Comparison of ENCODE assay signal across 15 cellular contexts in the genomic region with DNA sequence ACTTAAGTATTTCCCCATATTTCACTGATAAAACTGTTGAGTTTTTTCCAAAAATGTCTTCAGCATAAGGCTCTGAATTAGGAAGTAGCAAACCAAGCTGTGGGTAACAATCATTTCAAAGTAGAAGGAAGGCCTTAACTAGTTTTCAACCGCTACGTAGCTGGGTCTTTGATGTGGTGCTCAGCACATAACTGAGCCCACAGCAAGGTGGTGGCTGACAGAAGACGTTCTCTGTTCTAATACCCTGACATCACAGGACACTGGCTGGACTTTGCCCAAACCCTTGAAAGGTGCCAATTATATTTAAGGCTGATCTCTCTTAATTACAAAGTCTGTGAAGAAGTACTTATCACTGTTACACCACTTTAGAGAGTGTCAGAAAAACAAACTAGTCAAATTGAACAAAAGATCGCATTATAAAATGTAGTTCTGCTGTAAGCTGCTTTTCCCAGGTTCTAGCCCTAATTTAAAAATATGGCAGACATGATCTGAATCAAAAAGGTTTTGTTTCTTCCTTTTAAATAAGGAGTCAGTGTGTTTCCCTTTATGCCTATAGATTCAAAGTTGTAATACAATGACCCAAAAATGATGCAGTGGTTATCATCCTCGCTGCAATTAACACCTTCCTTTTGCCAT. TPM values are rescaled to one million over a fixed set of nuclear protein-coding genes. Genes with fewer than 3 reads are reported as not detected.
DNase-seq lines count a peak whose midpoint lies in the region; ATAC-seq and TF ChIP-seq lines count a peak whose summit lies in the region.
"Had no signal": no experiment of that assay in that cellular context is flagged by ENCODE, and none has a peak within 500 bp of the region (broad histone marks: within the 10 kb centered on the region; RNA-seq: fewer than 3 reads in every experiment).

No MANE protein-coding gene starts in this region.

- H3K4me3 Mint-ChIP-seq in CD4-positive, alpha-beta T cell, result no peak overlapping the region
- peak overlapping the region; percentile 49 for H3K4me3 Mint-ChIP-seq in T-helper 1 cell treated with Interleukin-12 subunit alpha and Interleukin-12 subunit beta and Interleukin-4 antibody, amounts not matched to agents 30 μg/mL and 1 μg/mL, for 36 hours
- H3K4me3 Mint-ChIP-seq in effector memory CD8-positive, alpha-beta T cell, result peak overlapping the region; percentile 5 to 16
- H3K4me3 Mint-ChIP-seq in stimulated activated naive B cell treated with anti-CD40 and anti-IgM and Interleukin-4, amounts not matched to agents 10 μg/mL and 1 μg/mL and 100 μg/mL, for 72 hours, result no peak overlapping the region
- no peak overlapping the region for H3K4me3 Mint-ChIP-seq in endothelial cell (ENCODE audit: unreplicated experiment)

- no peak for TF ChIP-seq CTCF in CD4-positive, alpha-beta T cell (IDR thresholded peaks at IDR 0.05)
- TF ChIP-seq CTCF in DND-41 (IDR thresholded peaks at IDR 0.05; ENCODE audit: borderline replicate concordance, extremely low read depth, low read length, poor library complexity, severe bottlenecking) (no peak), endothelial cell (IDR thresholded peaks at IDR 0.05; ENCODE audit: unreplicated experiment) (no peak)

- peaks cover 27% of the 10 kb centered on the region; the same call in 1 of the 2 replicates for H3K79me2 ChIP-seq in DND-41 (ENCODE audit: insufficient read depth, low read length)

- H2AFZ ChIP-seq in DND-41 (ENCODE audit: low read depth, low read length), result no peak overlapping the region

- DNase-seq in CD4-positive, alpha-beta T cell, result peak in 4 of 10 experiments; percentile 11 to 43 (median 20)
- DNase-seq in DND-41 (peak; percentile 60), endothelial cell (ENCODE audit: low spot score) (no peak)
- peak; percentile 56 to 60 (median 59) for DNase-seq in effector memory CD8-positive, alpha-beta T cell
- no peak for DNase-seq in stimulated activated naive B cell treated with anti-CD40 and anti-IgM and Interleukin-4, amounts not matched to agents 10 μg/mL and 1 μg/mL and 100 μg/mL, for 72 hours
- DNase-seq: hypothalamus; KG1; NCI-H1417 treated with DMSO at 0.1 percent for 48 hours; NCI-H510A; stimulated activated CD4-positive, alpha-beta T cell treated with anti-CD3 and anti-CD28 coated beads, Interleukin-1b, Interleukin-23, amount 100 ng/mL, for 48 hours; stimulated activated CD8-positive, alpha-beta memory T cell treated with anti-CD3 and anti-CD28 coated beads, Interleukin-4, amount 100 ng/mL, for 48 hours; uterus had no signal

- ATAC-seq in CD4-positive, alpha-beta T cell (ENCODE audit: poor library complexity), result peak; percentile 96
- ATAC-seq in DND-41 (ENCODE audit: insufficient read depth, low read depth) (peak; percentile 99), HG03108 (IDR thresholded peaks at IDR 0.05; ENCODE audit: unreplicated experiment) (no peak)
- ATAC-seq in effector memory CD8-positive, alpha-beta T cell (replicated peaks), result peak; percentile 98
- ATAC-seq in stimulated activated naive B cell treated with anti-CD40 and anti-IgM and Interleukin-4, amounts not matched to agents 10 μg/mL and 1 μg/mL and 100 μg/mL, for 72 hours (replicated peaks), result no peak

- peaks cover 12% of the 10 kb centered on the region; the same call in 1 of the 2 replicates for H4K20me1 ChIP-seq in DND-41 (ENCODE audit: insufficient read depth, low read length)

- H3K27ac Mint-ChIP-seq in CD4-positive, alpha-beta T cell, result peak overlapping the region; percentile 2
- peak overlapping the region; percentile 77 for H3K27ac Mint-ChIP-seq in T-helper 1 cell treated with Interleukin-12 subunit alpha and Interleukin-12 subunit beta and Interleukin-4 antibody, amounts not matched to agents 30 μg/mL and 1 μg/mL, for 36 hours
- peak overlapping the region; percentile 20 to 60 for H3K27ac Mint-ChIP-seq in effector memory CD8-positive, alpha-beta T cell
- no peak overlapping the region for H3K27ac Mint-ChIP-seq in stimulated activated naive B cell treated with anti-CD40 and anti-IgM and Interleukin-4, amounts not matched to agents 10 μg/mL and 1 μg/mL and 100 μg/mL, for 72 hours
- H3K27ac Mint-ChIP-seq in endothelial cell (ENCODE audit: unreplicated experiment), result no peak overlapping the region

- H3K27me3 ChIP-seq in CD4-positive, alpha-beta T cell (ENCODE audit: control insufficient read depth, insufficient read depth, low read length), result no peaks in the 10 kb centered on the region
- H3K27me3 ChIP-seq in DND-41 (ENCODE audit: insufficient read depth, low read length, poor library complexity), result no peaks in the 10 kb centered on the region
- H3K27me3 ChIP-seq: BLaER1 treated with 17β-estradiol and CSF1 and Interleukin-3, amounts not matched to agents 10 nM and 100 nM; uterus had no signal

- no peak overlapping the region for H3K9ac ChIP-seq in DND-41 (ENCODE audit: low read depth, low read length)
- H3K9ac ChIP-seq: BLaER1 treated with 17β-estradiol and CSF1 and Interleukin-3, amounts not matched to agents 10 nM and 100 nM had no signal

- no peaks in the 10 kb centered on the region for H3K9me3 Mint-ChIP-seq in CD4-positive, alpha-beta T cell
- H3K9me3 Mint-ChIP-seq in T-helper 1 cell treated with Interleukin-12 subunit alpha and Interleukin-12 subunit beta and Interleukin-4 antibody, amounts not matched to agents 30 μg/mL and 1 μg/mL, for 36 hours, result no peaks in the 10 kb centered on the region
- H3K9me3 Mint-ChIP-seq in effector memory CD8-positive, alpha-beta T cell, result no peaks in the 10 kb centered on the region
- H3K9me3 Mint-ChIP-seq in stimulated activated naive B cell treated with anti-CD40 and anti-IgM and Interleukin-4, amounts not matched to agents 10 μg/mL and 1 μg/mL and 100 μg/mL, for 72 hours, result no peaks in the 10 kb centered on the region
- H3K9me3 Mint-ChIP-seq in endothelial cell (ENCODE audit: unreplicated experiment), result no peaks in the 10 kb centered on the region

- intact Hi-C loops in CD4-positive, alpha-beta T cell (cut with DNase I, micrococcal nuclease), result no loop called here

- CTCF ChIA-PET in CD4-positive, alpha-beta T cell (lab: Charles Lee), result interaction anchor here (1.0 kb wide), 1 partner anchor 11 kb away, joined by 3 read pairs; no protein-coding TSS in a partner anchor

- peaks cover 29% of the 10 kb centered on the region for H3K4me1 ChIP-seq in DND-41 (ENCODE audit: insufficient read depth, low read length)
- H3K4me1 ChIP-seq: BLaER1 treated with 17β-estradiol and CSF1 and Interleukin-3, amounts not matched to agents 10 nM and 100 nM; uterus had no signal

- no peak overlapping the region for H3K4me3 ChIP-seq in DND-41 (ENCODE audit: low read depth in 1 of 2, low read length in 2 of 2)
- H3K4me3 ChIP-seq: BLaER1 treated with 17β-estradiol and CSF1 and Interleukin-3, amounts not matched to agents 10 nM and 100 nM; uterus had no signal

- H3K27me3 Mint-ChIP-seq in CD4-positive, alpha-beta T cell, result no peaks in the 10 kb centered on the region
- H3K27me3 Mint-ChIP-seq in T-helper 1 cell treated with Interleukin-12 subunit alpha and Interleukin-12 subunit beta and Interleukin-4 antibody, amounts not matched to agents 30 μg/mL and 1 μg/mL, for 36 hours (ENCODE audit: low read depth), result no peaks in the 10 kb centered on the region
- no peaks in the 10 kb centered on the region for H3K27me3 Mint-ChIP-seq in effector memory CD8-positive, alpha-beta T cell
- H3K27me3 Mint-ChIP-seq in stimulated activated naive B cell treated with anti-CD40 and anti-IgM and Interleukin-4, amounts not matched to agents 10 μg/mL and 1 μg/mL and 100 μg/mL, for 72 hours, result no peaks in the 10 kb centered on the region
- peaks cover 3% of the 10 kb centered on the region for H3K27me3 Mint-ChIP-seq in endothelial cell (ENCODE audit: unreplicated experiment)

- H3K4me2 ChIP-seq in DND-41 (ENCODE audit: insufficient read depth, low read length), result peak overlapping the region; percentile 38; the same call in 1 of the 2 replicates
- H3K4me2 ChIP-seq: BLaER1 treated with 17β-estradiol and CSF1 and Interleukin-3, amounts not matched to agents 10 nM and 100 nM had no signal

- no peaks in the 10 kb centered on the region for H3K36me3 Mint-ChIP-seq in CD4-positive, alpha-beta T cell (ENCODE audit: low read depth)
- peaks cover 19% of the 10 kb centered on the region for H3K36me3 Mint-ChIP-seq in T-helper 1 cell treated with Interleukin-12 subunit alpha and Interleukin-12 subunit beta and Interleukin-4 antibody, amounts not matched to agents 30 μg/mL and 1 μg/mL, for 36 hours (ENCODE audit: low read depth)
- H3K36me3 Mint-ChIP-seq in effector memory CD8-positive, alpha-beta T cell (ENCODE audit: insufficient read depth), result peaks cover 17% of the 10 kb centered on the region
- H3K36me3 Mint-ChIP-seq in stimulated activated naive B cell treated with anti-CD40 and anti-IgM and Interleukin-4, amounts not matched to agents 10 μg/mL and 1 μg/mL and 100 μg/mL, for 72 hours, result peaks cover 48 to 52% of the 10 kb centered on the region in 2 donors
- H3K36me3 Mint-ChIP-seq in endothelial cell (ENCODE audit: low read depth, unreplicated experiment), result peaks cover 8% of the 10 kb centered on the region

- no peaks in the 10 kb centered on the region; the same call in 1 of the 2 replicates for H3K36me3 ChIP-seq in DND-41 (ENCODE audit: insufficient read depth, low read length)
- H3K36me3 ChIP-seq: BLaER1 treated with 17β-estradiol and CSF1 and Interleukin-3, amounts not matched to agents 10 nM and 100 nM; uterus had no signal

- no peak overlapping the region for H3K27ac ChIP-seq in CD4-positive, alpha-beta T cell (ENCODE audit: low read depth, low read length)
- no peak overlapping the region for H3K27ac ChIP-seq in DND-41 (ENCODE audit: low read length)
- H3K27ac ChIP-seq: BLaER1 treated with 17β-estradiol and CSF1 and Interleukin-3, amounts not matched to agents 10 nM and 100 nM; uterus had no signal

- POLR2A ChIA-PET in CD4-positive, alpha-beta T cell (lab: Charles Lee), result interaction anchor here (1.0 to 2.2 kb wide), 8 partner anchors 9 to 33 kb away, joined by 3 to 14 read pairs (median 4); no protein-coding TSS in a partner anchor

- no peaks in the 10 kb centered on the region for H3K9me3 ChIP-seq in CD4-positive, alpha-beta T cell (ENCODE audit: control insufficient read depth, low read length)
- H3K9me3 ChIP-seq in DND-41 (ENCODE audit: insufficient read depth, low read length, severe bottlenecking), result no peaks in the 10 kb centered on the region
- H3K9me3 ChIP-seq: BLaER1 treated with 17β-estradiol and CSF1 and Interleukin-3, amounts not matched to agents 10 nM and 100 nM; uterus had no signal

- H3K4me1 Mint-ChIP-seq in CD4-positive, alpha-beta T cell (ENCODE audit: low read depth), result peaks cover 26% of the 10 kb centered on the region
- peaks cover 32% of the 10 kb centered on the region for H3K4me1 Mint-ChIP-seq in T-helper 1 cell treated with Interleukin-12 subunit alpha and Interleukin-12 subunit beta and Interleukin-4 antibody, amounts not matched to agents 30 μg/mL and 1 μg/mL, for 36 hours (ENCODE audit: low read depth)
- H3K4me1 Mint-ChIP-seq in effector memory CD8-positive, alpha-beta T cell (ENCODE audit: low read depth in 2 of 2), result peaks cover 31 to 32% of the 10 kb centered on the region in 2 donors
- peaks cover 11 to 36% of the 10 kb centered on the region in 2 donors for H3K4me1 Mint-ChIP-seq in stimulated activated naive B cell treated with anti-CD40 and anti-IgM and Interleukin-4, amounts not matched to agents 10 μg/mL and 1 μg/mL and 100 μg/mL, for 72 hours
- H3K4me1 Mint-ChIP-seq in endothelial cell (ENCODE audit: unreplicated experiment), result peaks cover 9% of the 10 kb centered on the region

RNA-seq across cellular contexts. Expression of a gene that starts 26.7 kb away (rescaled TPM):
- total RNA-seq in CD4-positive, alpha-beta T cell, result 1 to 10 TPM; 4.5 to 4.9 TPM
- 34.4 TPM for total RNA-seq in endothelial cell (ENCODE audit: unreplicated experiment)

Comparison
In these comparisons a context has a peak if more than half of its experiments do, and no peak if none do; other contexts are left out.
1. ATAC-seq: peak in CD4-positive, alpha-beta T cell (single experiment), DND-41 (single experiment) and effector memory CD8-positive, alpha-beta T cell (single experiment); none in stimulated activated naive B cell treated with anti-CD40 and anti-IgM and Interleukin-4, amounts not matched to agents 10 μg/mL and 1 μg/mL and 100 μg/mL, for 72 hours (0 of 2) and HG03108 (single experiment).
2. DNase-seq: peak in DND-41 (single experiment) and effector memory CD8-positive, alpha-beta T cell (3 of 3); none in stimulated activated naive B cell treated with anti-CD40 and anti-IgM and Interleukin-4, amounts not matched to agents 10 μg/mL and 1 μg/mL and 100 μg/mL, for 72 hours (single experiment) and endothelial cell (single experiment).
3. H3K27ac Mint-ChIP-seq: peak in CD4-positive, alpha-beta T cell (single experiment), T-helper 1 cell treated with Interleukin-12 subunit alpha and Interleukin-12 subunit beta and Interleukin-4 antibody, amounts not matched to agents 30 μg/mL and 1 μg/mL, for 36 hours (single experiment) and effector memory CD8-positive, alpha-beta T cell (2 of 2); none in stimulated activated naive B cell treated with anti-CD40 and anti-IgM and Interleukin-4, amounts not matched to agents 10 μg/mL and 1 μg/mL and 100 μg/mL, for 72 hours (single experiment) and endothelial cell (single experiment).
4. H3K4me3 Mint-ChIP-seq: peak in T-helper 1 cell treated with Interleukin-12 subunit alpha and Interleukin-12 subunit beta and Interleukin-4 antibody, amounts not matched to agents 30 μg/mL and 1 μg/mL, for 36 hours (single experiment) and effector memory CD8-positive, alpha-beta T cell (2 of 2); none in CD4-positive, alpha-beta T cell (single experiment), stimulated activated naive B cell treated with anti-CD40 and anti-IgM and Interleukin-4, amounts not matched to agents 10 μg/mL and 1 μg/mL and 100 μg/mL, for 72 hours (0 of 2) and endothelial cell (single experiment).